1 cellular context compared by ENCODE assay signal in genomic region chr1:2394761-2395160, GRCh38.
A peak's percentile ranks its signal among the peaks of the same experiment; 100 is the strongest.
TF ChIP-seq lines count a peak whose summit lies in the region.

No MANE protein-coding gene starts in this region.

TF ChIP-seq in GM12878, 131 proteins besides CTCF, POLR2A, EP300 and RAD21:
- TF ChIP-seq EZH2 (IDR thresholded peaks at IDR 0.05; ENCODE audit: borderline replicate concordance, control insufficient read depth, low read depth, low read length) (no peak), POLR2AphosphoS2 (IDR thresholded peaks at IDR 0.05; ENCODE audit: low read depth, low read length) (0 out of 2 replicates have a peak, but pooled peaks have one; percentile 18)
TF ChIP-seq in GM12878: peak in this region for 1.
